Comparison of ENCODE assay signal across 18 cellular contexts in the genomic region with DNA sequence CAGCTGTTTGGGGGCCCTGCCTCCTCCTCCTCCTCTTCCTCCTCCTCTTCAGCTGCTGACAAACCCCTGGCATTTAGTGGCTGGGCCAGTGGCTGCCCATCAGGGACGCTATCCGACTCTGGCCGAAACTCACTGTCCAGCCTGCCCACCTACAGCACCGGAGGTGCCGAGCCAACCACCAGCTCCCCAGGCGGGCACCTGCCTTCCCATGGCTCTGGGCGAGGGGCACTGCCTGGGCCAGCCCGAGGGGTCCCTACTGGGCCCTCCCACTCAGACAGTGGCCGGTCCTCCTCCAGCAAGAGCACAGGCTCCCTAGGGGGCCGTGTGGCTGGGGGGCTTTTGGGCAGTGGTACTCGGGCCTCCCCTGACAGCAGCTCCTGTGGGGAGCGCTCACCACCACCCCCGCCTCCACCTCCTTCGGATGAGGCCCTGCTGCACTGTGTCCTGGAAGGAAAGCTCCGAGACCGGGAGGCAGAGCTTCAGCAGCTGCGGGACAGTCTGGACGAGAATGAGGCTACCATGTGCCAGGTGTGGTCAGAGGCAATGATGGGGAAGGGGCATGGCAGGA. TPM values are rescaled to one million over a fixed set of nuclear protein-coding genes. Genes with fewer than 3 reads are reported as not detected.
DNase-seq lines count a peak whose midpoint lies in the region; ATAC-seq, FAIRE-seq and TF ChIP-seq lines count a peak whose summit lies in the region.
"Had no signal": no experiment of that assay in that cellular context is flagged by ENCODE, and none has a peak within 500 bp of the region (broad histone marks: within the 10 kb centered on the region; RNA-seq: fewer than 3 reads in every experiment).

No MANE protein-coding gene starts in this region.

- no peaks in the 10 kb centered on the region for H3K27me3 Mint-ChIP-seq in stimulated activated naive B cell treated with anti-CD40 and anti-IgM and Interleukin-4, amounts not matched to agents 10 μg/mL and 1 μg/mL and 100 μg/mL, for 72 hours

- H3K4me1 ChIP-seq in HepG2 (ENCODE audit: insufficient read depth, low read length) (peaks cover 41% of the 10 kb centered on the region), right lobe of liver (peaks cover 0 to 2% (median under 1%) of the 10 kb centered on the region in 4 donors), lower lobe of right lung (peaks cover 57% of the 10 kb centered on the region), body of pancreas (peaks cover 31% of the 10 kb centered on the region)

- H3K79me2 ChIP-seq in HepG2 (ENCODE audit: insufficient read depth, low read length) = peaks cover 29% of the 10 kb centered on the region

- H3K36me3 Mint-ChIP-seq in stimulated activated naive B cell treated with anti-CD40 and anti-IgM and Interleukin-4, amounts not matched to agents 10 μg/mL and 1 μg/mL and 100 μg/mL, for 72 hours = peaks cover 12 to 19% of the 10 kb centered on the region in 2 donors

- H3K27ac ChIP-seq in HepG2 (ENCODE audit: extremely low read length, insufficient read depth, low read length) (no peak overlapping the region), right lobe of liver (no peak overlapping the region), lower lobe of right lung (peak overlapping the region; percentile 36), body of pancreas (no peak overlapping the region)
- H3K27ac ChIP-seq: A549, HL-60 had no signal

- peaks cover 13 to 17% of the 10 kb centered on the region in 2 donors for H3K4me1 Mint-ChIP-seq in stimulated activated naive B cell treated with anti-CD40 and anti-IgM and Interleukin-4, amounts not matched to agents 10 μg/mL and 1 μg/mL and 100 μg/mL, for 72 hours

- H3K36me3 ChIP-seq in HepG2 (replicated peaks in 1 of 2; ENCODE audit: control insufficient read depth in 1 of 2, insufficient read depth in 2 of 2, low read length in 2 of 2) (peaks cover 17 to 43% of the 10 kb centered on the region in 2 experiments; a peak in 4 of 5 replicates), right lobe of liver (no peaks in the 10 kb centered on the region), lower lobe of right lung (peaks cover 51% of the 10 kb centered on the region), body of pancreas (replicated peaks in 1 of 2; ENCODE audit: insufficient read depth in 1 of 2, low read depth in 2 of 2) (peaks cover 4 to 5% of the 10 kb centered on the region in 2 donors)

- 100% methylated on average over 14 of the region's 18 CpGs for WGBS in HepG2 (ENCODE audit: low lambda C conversion rate)
- 76% methylated on average over 4 of the region's 18 CpGs for WGBS in right lobe of liver (ENCODE audit: insufficient coverage, low coverage, low lambda C conversion rate, missing lambda C conversion rate)
- 95% methylated on average over 17 of the region's 18 CpGs; no CpG with 5 or more reads in 1 of the 2 donors for whole genome bisulfite sequencing in body of pancreas, 2 donors

- TF ChIP-seq CTCF in HepG2 (CRISPR knock-in tag; IDR thresholded peaks at IDR 0.05) = no peak
- no peak for TF ChIP-seq CTCF in right lobe of liver (IDR thresholded peaks at IDR 0.05)
- no peak for TF ChIP-seq CTCF in lower lobe of right lung (IDR thresholded peaks at IDR 0.05)
- no peak for TF ChIP-seq CTCF in body of pancreas (IDR thresholded peaks at IDR 0.05)

- no peak for TF ChIP-seq EP300 in HepG2 (IDR thresholded peaks at IDR 0.05; ENCODE audit: low read depth in 2 of 2, low read length in 2 of 2)
- TF ChIP-seq EP300 in HepG2 (CRISPR knock-in tag; IDR thresholded peaks at IDR 0.05; ENCODE audit: borderline replicate concordance) = no peak

- no peak for TF ChIP-seq RAD21 in HepG2 (CRISPR knock-in tag; IDR thresholded peaks at IDR 0.05)

- H2AFZ ChIP-seq in HepG2 (ENCODE audit: low read length) = no peak overlapping the region
- H2AFZ ChIP-seq: GM23338 had no signal

- in situ Hi-C loops in HepG2 (cut with HindIII; ENCODE audit: extremely low pct_ligation_motif_present, low pct_unique_long_range_greater_than_20kb) = no loop called here

- H3K9me3 Mint-ChIP-seq in stimulated activated naive B cell treated with anti-CD40 and anti-IgM and Interleukin-4, amounts not matched to agents 10 μg/mL and 1 μg/mL and 100 μg/mL, for 72 hours = no peaks in the 10 kb centered on the region
- H3K9me3 Mint-ChIP-seq: CD14-positive monocyte, GM23338, HFFc6 had no signal

- no peak for DNase-seq in HepG2 (ENCODE audit: low spot score)
- no peak for DNase-seq in right lobe of liver
- no peak for DNase-seq in lower lobe of right lung
- DNase-seq in stimulated activated naive B cell treated with anti-CD40 and anti-IgM and Interleukin-4, amounts not matched to agents 10 μg/mL and 1 μg/mL and 100 μg/mL, for 72 hours = no peak
- no peak for DNase-seq in body of pancreas
- no peak for DNase-seq in NCI-H2227 (lab: John Stamatoyannopoulos, UW; ENCODE audit: unreplicated experiment)
- DNase-seq in anterior cingulate cortex (lab: John Stamatoyannopoulos, UW) = no peak
- DNase-seq: COR-L47, HFFc6, KG1, NCI-H1092, NCI-H1694, NCI-H2107, NCI-H345 had no signal

- no peak for TF ChIP-seq POLR2A in HepG2 (IDR thresholded peaks at IDR 0.05; ENCODE audit: insufficient read depth in 1 of 2, low read depth in 2 of 2, low read length in 2 of 2)
- TF ChIP-seq POLR2A in right lobe of liver (IDR thresholded peaks at IDR 0.05) = no peak
- TF ChIP-seq POLR2A in body of pancreas (IDR thresholded peaks at IDR 0.05) = no peak

- no peak for FAIRE-seq in HepG2 (lab: Jason Lieb, UNC)
- FAIRE-seq: A549 had no signal

- H3K9ac ChIP-seq in HepG2 (ENCODE audit: insufficient read depth, low read depth, low read length) = no peak overlapping the region

- CTCF ChIA-PET in HepG2 (lab: Yijun Ruan, JAX; ENCODE audit: low intra/inter-chr PET ratio, low total read pairs) = no interaction called here

- no peak overlapping the region for H3K4me3 Mint-ChIP-seq in stimulated activated naive B cell treated with anti-CD40 and anti-IgM and Interleukin-4, amounts not matched to agents 10 μg/mL and 1 μg/mL and 100 μg/mL, for 72 hours
- H3K4me3 Mint-ChIP-seq: CD14-positive monocyte, GM23338, HFFc6 had no signal

- no peak for ATAC-seq in HepG2
- ATAC-seq in right lobe of liver = no peak
- no peak for ATAC-seq in lower lobe of right lung
- ATAC-seq in stimulated activated naive B cell treated with anti-CD40 and anti-IgM and Interleukin-4, amounts not matched to agents 10 μg/mL and 1 μg/mL and 100 μg/mL, for 72 hours (replicated peaks) = no peak
- no peak for ATAC-seq in body of pancreas
- ATAC-seq: A549, GM23338 had no signal

- peak overlapping the region; percentile 42 for H3K27ac Mint-ChIP-seq in stimulated activated naive B cell treated with anti-CD40 and anti-IgM and Interleukin-4, amounts not matched to agents 10 μg/mL and 1 μg/mL and 100 μg/mL, for 72 hours
- H3K27ac Mint-ChIP-seq: GM23338 had no signal

- no peak overlapping the region for H3K4me2 ChIP-seq in HepG2 (ENCODE audit: low read depth, low read length)
- H3K4me2 ChIP-seq: A549, GM23338 had no signal

- no TSS peak for BruUV-seq in HepG2 (replicated peaks; lab: Mats Ljungman, UMichigan)

- POLR2A ChIA-PET in HepG2 (lab: Yijun Ruan, JAX) = interaction anchor here (1.1 to 8.8 kb wide), 2 partner anchors 5 to 70 kb away, joined by 3 to 124 read pairs; no protein-coding TSS in a partner anchor

- H4K20me1 ChIP-seq in HepG2 (ENCODE audit: insufficient read depth, low read length) = no peaks in the 10 kb centered on the region; the same call in 1 of the 2 replicates

- H3K9me3 ChIP-seq in HepG2 (ENCODE audit: low read length) (no peaks in the 10 kb centered on the region), right lobe of liver (no peaks in the 10 kb centered on the region), lower lobe of right lung (no peaks in the 10 kb centered on the region), body of pancreas (no peaks in the 10 kb centered on the region)
- H3K9me3 ChIP-seq: A549 had no signal

- no peak overlapping the region for H3K4me3 ChIP-seq in HepG2 (replicated peaks in 1 of 3; ENCODE audit: insufficient read depth in 1 of 3, low read depth in 2 of 3, low read length in 3 of 3)
- no peak overlapping the region for H3K4me3 ChIP-seq in right lobe of liver
- no peak overlapping the region for H3K4me3 ChIP-seq in lower lobe of right lung
- H3K4me3 ChIP-seq in body of pancreas = no peak overlapping the region
- H3K4me3 ChIP-seq: A549, GM23338 had no signal

- intact Hi-C loops in HepG2 (cut with micrococcal nuclease; ENCODE audit: unreplicated experiment) (no loop called here), right lobe of liver (cut with DNase I) (loop anchor here in 1 of 2 donors (10.0 kb wide), 1 partner anchor 339 kb away; no protein-coding TSS in a partner anchor), lower lobe of right lung (cut with DNase I) (no loop called here), body of pancreas (cut with DNase I) (no loop called here)

- H3K27me3 ChIP-seq in HepG2 (ENCODE audit: control insufficient read depth in 1 of 2, insufficient read depth in 2 of 2, low read length in 2 of 2) = no peaks in the 10 kb centered on the region; a peak in 1 of 5 replicates
- no peaks in the 10 kb centered on the region for H3K27me3 ChIP-seq in right lobe of liver
- no peaks in the 10 kb centered on the region for H3K27me3 ChIP-seq in lower lobe of right lung (ENCODE audit: low read depth)
- H3K27me3 ChIP-seq in body of pancreas = no peaks in the 10 kb centered on the region

RNA-seq across cellular contexts. Expression of a gene that starts 4.1 kb away (rescaled TPM):
- total RNA-seq in HepG2 (2016; rRNA removed; fragmentation: Illumina TruSeq; extraction: Trizol) = 60.7 and 65.6 TPM in 2 replicates
- total RNA-seq in HepG2 (2016; cell fraction: cytosol; rRNA removed; fragmentation: Illumina TruSeq; extraction: Trizol; ENCODE audit: low read depth) = 18.8 and 19.1 TPM in 2 replicates
- 46.9 and 70.8 TPM in 2 replicates for total RNA-seq in HepG2 (2016; cell fraction: insoluble cytoplasmic fraction; rRNA removed; fragmentation: Illumina TruSeq; extraction: Trizol)
- total RNA-seq in HepG2 (2016; cell fraction: membrane; rRNA removed; fragmentation: Illumina TruSeq; extraction: Trizol) = 50.4 and 56.7 TPM in 2 replicates
- total RNA-seq in HepG2 (2016; cell fraction: nucleus; rRNA removed; fragmentation: Illumina TruSeq; extraction: Trizol) = 40.4 and 47.3 TPM in 2 replicates
- 43.6 and 59.7 TPM in 2 replicates for polyA plus RNA-seq in HepG2 (2011; rRNA removed)
- polyA plus RNA-seq in HepG2 (2011; cell fraction: cytosol; rRNA removed) = 25.3 and 50.1 TPM in 2 replicates
- 161 and 196 TPM in 2 replicates for polyA plus RNA-seq in HepG2 (2011; cell fraction: nucleus; rRNA removed)
- 24.4 and 29.3 TPM in 2 replicates for polyA plus RNA-seq in HepG2 (2012)
- polyA plus RNA-seq in HepG2 (2016; cell fraction: cytosol; fragmentation: Illumina TruSeq; extraction: Trizol; ENCODE audit: low read depth) = 14.3 and 15.4 TPM in 2 replicates
- polyA plus RNA-seq in HepG2 (2016; cell fraction: insoluble cytoplasmic fraction; fragmentation: Illumina TruSeq; extraction: Trizol; ENCODE audit: low read depth) = 44.9 and 56.6 TPM in 2 replicates
- 34.1 and 38.8 TPM in 2 replicates for polyA plus RNA-seq in HepG2 (2016; cell fraction: membrane; fragmentation: Illumina TruSeq; extraction: Trizol; ENCODE audit: low read depth)
- polyA plus RNA-seq in HepG2 (2016; cell fraction: nucleus; fragmentation: Illumina TruSeq; extraction: Trizol; ENCODE audit: insufficient read depth, low read depth) = 112 and 124 TPM in 2 replicates
- 19.0 and 76.7 TPM in 2 replicates for polyA minus RNA-seq in HepG2 (2011; rRNA and poly(A)+ RNA removed; ENCODE audit: low replicate concordance)
- 27.9 and 32.8 TPM in 2 replicates for polyA minus RNA-seq in HepG2 (2011; cell fraction: cytosol; rRNA and poly(A)+ RNA removed)
- polyA minus RNA-seq in HepG2 (2011; cell fraction: nucleus; rRNA and poly(A)+ RNA removed) = 19.3 and 19.8 TPM in 2 replicates
- 10 to 100 TPM in 3 of 6 experiments, 1 to 10 TPM in 3; 5.6 to 17.5 (median 11.0) TPM for total RNA-seq in right lobe of liver
- total RNA-seq in lower lobe of right lung = 52.6 TPM
- 10 to 100 TPM; 29.7 to 38.4 TPM for total RNA-seq in body of pancreas

RNA-seq across cellular contexts. Expression of a gene that starts 16.4 kb away (rescaled TPM):
- 16.5 and 21.9 TPM in 2 replicates for total RNA-seq in HepG2 (2016; rRNA removed; fragmentation: Illumina TruSeq; extraction: Trizol)
- total RNA-seq in HepG2 (2016; cell fraction: cytosol; rRNA removed; fragmentation: Illumina TruSeq; extraction: Trizol; ENCODE audit: low read depth) = 3.7 and 4.5 TPM in 2 replicates
- total RNA-seq in HepG2 (2016; cell fraction: insoluble cytoplasmic fraction; rRNA removed; fragmentation: Illumina TruSeq; extraction: Trizol) = 18.6 and 19.4 TPM in 2 replicates
- 11.4 and 11.5 TPM in 2 replicates for total RNA-seq in HepG2 (2016; cell fraction: membrane; rRNA removed; fragmentation: Illumina TruSeq; extraction: Trizol)
- 13.4 and 14.8 TPM in 2 replicates for total RNA-seq in HepG2 (2016; cell fraction: nucleus; rRNA removed; fragmentation: Illumina TruSeq; extraction: Trizol)
- polyA plus RNA-seq in HepG2 (2011; rRNA removed) = 10.7 and 14.1 TPM in 2 replicates
- 10.2 and 12.5 TPM in 2 replicates for polyA plus RNA-seq in HepG2 (2011; cell fraction: cytosol; rRNA removed)
- 17.6 and 19.3 TPM in 2 replicates for polyA plus RNA-seq in HepG2 (2011; cell fraction: nucleus; rRNA removed)
- polyA plus RNA-seq in HepG2 (2012) = 16.5 and 20.2 TPM in 2 replicates
- 2.6 and 3.0 TPM in 2 replicates for polyA plus RNA-seq in HepG2 (2016; cell fraction: cytosol; fragmentation: Illumina TruSeq; extraction: Trizol; ENCODE audit: low read depth)
- polyA plus RNA-seq in HepG2 (2016; cell fraction: insoluble cytoplasmic fraction; fragmentation: Illumina TruSeq; extraction: Trizol; ENCODE audit: low read depth) = 22.1 and 23.7 TPM in 2 replicates
- polyA plus RNA-seq in HepG2 (2016; cell fraction: membrane; fragmentation: Illumina TruSeq; extraction: Trizol; ENCODE audit: low read depth) = 8.2 and 8.4 TPM in 2 replicates
- 39.8 and 46.5 TPM in 2 replicates for polyA plus RNA-seq in HepG2 (2016; cell fraction: nucleus; fragmentation: Illumina TruSeq; extraction: Trizol; ENCODE audit: insufficient read depth, low read depth)
- 12.7 and 32.5 TPM in 2 replicates for polyA minus RNA-seq in HepG2 (2011; rRNA and poly(A)+ RNA removed; ENCODE audit: low replicate concordance)
- polyA minus RNA-seq in HepG2 (2011; cell fraction: cytosol; rRNA and poly(A)+ RNA removed) = 4.7 and 5.5 TPM in 2 replicates
- 14.2 and 14.9 TPM in 2 replicates for polyA minus RNA-seq in HepG2 (2011; cell fraction: nucleus; rRNA and poly(A)+ RNA removed)
- 1 to 10 TPM; 2.9 to 8.4 (median 4.6) TPM for total RNA-seq in right lobe of liver
- total RNA-seq in lower lobe of right lung = 5.8 TPM
- total RNA-seq in body of pancreas = 1 to 10 TPM; 1.8 to 2.3 TPM

RNA-seq across cellular contexts. Expression of a gene that starts 16.4 kb away (rescaled TPM):
- total RNA-seq in HepG2 (2016; rRNA removed; fragmentation: Illumina TruSeq; extraction: Trizol) = 68.8 and 71.0 TPM in 2 replicates
- total RNA-seq in HepG2 (2016; cell fraction: cytosol; rRNA removed; fragmentation: Illumina TruSeq; extraction: Trizol; ENCODE audit: low read depth) = 32.4 and 32.8 TPM in 2 replicates
- 65.7 and 69.8 TPM in 2 replicates for total RNA-seq in HepG2 (2016; cell fraction: insoluble cytoplasmic fraction; rRNA removed; fragmentation: Illumina TruSeq; extraction: Trizol)
- 46.1 and 51.6 TPM in 2 replicates for total RNA-seq in HepG2 (2016; cell fraction: membrane; rRNA removed; fragmentation: Illumina TruSeq; extraction: Trizol)
- total RNA-seq in HepG2 (2016; cell fraction: nucleus; rRNA removed; fragmentation: Illumina TruSeq; extraction: Trizol) = 31.2 and 37.2 TPM in 2 replicates
- 73.7 and 79.1 TPM in 2 replicates for polyA plus RNA-seq in HepG2 (2011; rRNA removed)
- polyA plus RNA-seq in HepG2 (2011; cell fraction: cytosol; rRNA removed) = 71.0 and 107 TPM in 2 replicates
- 91.9 and 106 TPM in 2 replicates for polyA plus RNA-seq in HepG2 (2011; cell fraction: nucleus; rRNA removed)
- 53.0 and 55.5 TPM in 2 replicates for polyA plus RNA-seq in HepG2 (2012)
- polyA plus RNA-seq in HepG2 (2016; cell fraction: cytosol; fragmentation: Illumina TruSeq; extraction: Trizol; ENCODE audit: low read depth) = 35.2 and 41.6 TPM in 2 replicates
- polyA plus RNA-seq in HepG2 (2016; cell fraction: insoluble cytoplasmic fraction; fragmentation: Illumina TruSeq; extraction: Trizol; ENCODE audit: low read depth) = 87.4 and 92.0 TPM in 2 replicates
- 50.3 and 58.0 TPM in 2 replicates for polyA plus RNA-seq in HepG2 (2016; cell fraction: membrane; fragmentation: Illumina TruSeq; extraction: Trizol; ENCODE audit: low read depth)
- 72.1 and 80.1 TPM in 2 replicates for polyA plus RNA-seq in HepG2 (2016; cell fraction: nucleus; fragmentation: Illumina TruSeq; extraction: Trizol; ENCODE audit: insufficient read depth, low read depth)
- polyA minus RNA-seq in HepG2 (2011; rRNA and poly(A)+ RNA removed; ENCODE audit: low replicate concordance) = 42.1 and 55.4 TPM in 2 replicates
- polyA minus RNA-seq in HepG2 (2011; cell fraction: cytosol; rRNA and poly(A)+ RNA removed) = 21.1 and 28.5 TPM in 2 replicates
- 14.3 and 15.8 TPM in 2 replicates for polyA minus RNA-seq in HepG2 (2011; cell fraction: nucleus; rRNA and poly(A)+ RNA removed)
- 10 to 100 TPM; 37.0 to 73.5 (median 45.0) TPM for total RNA-seq in right lobe of liver
- total RNA-seq in lower lobe of right lung = 59.7 TPM
- 10 to 100 TPM; 53.7 to 90.5 TPM for total RNA-seq in body of pancreas

RNA-seq across cellular contexts. Expression of a gene that starts 27.2 kb away (rescaled TPM):
- 0.60 and 0.73 TPM in 2 replicates for total RNA-seq in HepG2 (2016; rRNA removed; fragmentation: Illumina TruSeq; extraction: Trizol)
- 0.51 and 0.62 TPM in 2 replicates for total RNA-seq in HepG2 (2016; cell fraction: cytosol; rRNA removed; fragmentation: Illumina TruSeq; extraction: Trizol; ENCODE audit: low read depth)
- 0.42 and 1.1 TPM in 2 replicates for total RNA-seq in HepG2 (2016; cell fraction: insoluble cytoplasmic fraction; rRNA removed; fragmentation: Illumina TruSeq; extraction: Trizol)
- total RNA-seq in HepG2 (2016; cell fraction: membrane; rRNA removed; fragmentation: Illumina TruSeq; extraction: Trizol) = 0.40 and 0.65 TPM in 2 replicates
- total RNA-seq in HepG2 (2016; cell fraction: nucleus; rRNA removed; fragmentation: Illumina TruSeq; extraction: Trizol) = 1.1 and 1.3 TPM in 2 replicates
- 0.58 and 0.78 TPM in 2 replicates for polyA plus RNA-seq in HepG2 (2011; rRNA removed)
- 0.42 TPM in 2 replicates for polyA plus RNA-seq in HepG2 (2011; cell fraction: cytosol; rRNA removed)
- polyA plus RNA-seq in HepG2 (2011; cell fraction: nucleus; rRNA removed) = 3.9 and 4.2 TPM in 2 replicates
- 1.4 and 1.9 TPM in 2 replicates for polyA plus RNA-seq in HepG2 (2012)
- 0.14 and 0.16 TPM in 2 replicates for polyA plus RNA-seq in HepG2 (2016; cell fraction: cytosol; fragmentation: Illumina TruSeq; extraction: Trizol; ENCODE audit: low read depth)
- 0.49 and 0.68 TPM in 2 replicates for polyA plus RNA-seq in HepG2 (2016; cell fraction: insoluble cytoplasmic fraction; fragmentation: Illumina TruSeq; extraction: Trizol; ENCODE audit: low read depth)
- 0.29 and 0.30 TPM in 2 replicates for polyA plus RNA-seq in HepG2 (2016; cell fraction: membrane; fragmentation: Illumina TruSeq; extraction: Trizol; ENCODE audit: low read depth)
- 1.2 and 1.4 TPM in 2 replicates for polyA plus RNA-seq in HepG2 (2016; cell fraction: nucleus; fragmentation: Illumina TruSeq; extraction: Trizol; ENCODE audit: insufficient read depth, low read depth)
- 1.4 and 3.3 TPM in 2 replicates for polyA minus RNA-seq in HepG2 (2011; rRNA and poly(A)+ RNA removed; ENCODE audit: low replicate concordance)
- 0.49 TPM in 1 of 2 replicates, not detected in the other for polyA minus RNA-seq in HepG2 (2011; cell fraction: cytosol; rRNA and poly(A)+ RNA removed)
- polyA minus RNA-seq in HepG2 (2011; cell fraction: nucleus; rRNA and poly(A)+ RNA removed) = 1.2 and 1.3 TPM in 2 replicates
- total RNA-seq in right lobe of liver = under 1 TPM in 5 of 6 experiments, not detected in 1; 0.15 to 0.50 (median 0.20) TPM
- 1.6 TPM for total RNA-seq in lower lobe of right lung
- total RNA-seq in body of pancreas = under 1 TPM; 0.52 to 0.66 TPM
- polyA plus RNA-seq: CD14-positive monocyte had no signal

RNA-seq across cellular contexts. Expression of a gene that starts 27.3 kb away (rescaled TPM):
- total RNA-seq in HepG2 (2016; rRNA removed; fragmentation: Illumina TruSeq; extraction: Trizol) = 11.9 and 16.8 TPM in 2 replicates
- 2.4 and 4.1 TPM in 2 replicates for total RNA-seq in HepG2 (2016; cell fraction: cytosol; rRNA removed; fragmentation: Illumina TruSeq; extraction: Trizol; ENCODE audit: low read depth)
- total RNA-seq in HepG2 (2016; cell fraction: insoluble cytoplasmic fraction; rRNA removed; fragmentation: Illumina TruSeq; extraction: Trizol) = 10.6 and 15.0 TPM in 2 replicates
- total RNA-seq in HepG2 (2016; cell fraction: membrane; rRNA removed; fragmentation: Illumina TruSeq; extraction: Trizol) = 9.3 and 10.0 TPM in 2 replicates
- 18.9 and 21.6 TPM in 2 replicates for total RNA-seq in HepG2 (2016; cell fraction: nucleus; rRNA removed; fragmentation: Illumina TruSeq; extraction: Trizol)
- 71.5 and 86.1 TPM in 2 replicates for polyA plus RNA-seq in HepG2 (2011; rRNA removed)
- 38.5 and 39.6 TPM in 2 replicates for polyA plus RNA-seq in HepG2 (2011; cell fraction: cytosol; rRNA removed)
- polyA plus RNA-seq in HepG2 (2011; cell fraction: nucleus; rRNA removed) = 337 and 354 TPM in 2 replicates
- polyA plus RNA-seq in HepG2 (2012) = 24.0 and 38.4 TPM in 2 replicates
- polyA plus RNA-seq in HepG2 (2016; cell fraction: cytosol; fragmentation: Illumina TruSeq; extraction: Trizol; ENCODE audit: low read depth) = 3.0 and 4.5 TPM in 2 replicates
- polyA plus RNA-seq in HepG2 (2016; cell fraction: insoluble cytoplasmic fraction; fragmentation: Illumina TruSeq; extraction: Trizol; ENCODE audit: low read depth) = 14.7 and 15.8 TPM in 2 replicates
- 9.2 and 10.1 TPM in 2 replicates for polyA plus RNA-seq in HepG2 (2016; cell fraction: membrane; fragmentation: Illumina TruSeq; extraction: Trizol; ENCODE audit: low read depth)
- 49.5 and 57.7 TPM in 2 replicates for polyA plus RNA-seq in HepG2 (2016; cell fraction: nucleus; fragmentation: Illumina TruSeq; extraction: Trizol; ENCODE audit: insufficient read depth, low read depth)
- polyA minus RNA-seq in HepG2 (2011; rRNA and poly(A)+ RNA removed; ENCODE audit: low replicate concordance) = 78.6 and 219 TPM in 2 replicates
- 20.9 and 30.7 TPM in 2 replicates for polyA minus RNA-seq in HepG2 (2011; cell fraction: cytosol; rRNA and poly(A)+ RNA removed)
- polyA minus RNA-seq in HepG2 (2011; cell fraction: nucleus; rRNA and poly(A)+ RNA removed) = 46.2 and 58.2 TPM in 2 replicates
- 10 to 100 TPM in 2 of 6 experiments, 1 to 10 TPM in 4; 4.0 to 17.0 (median 7.6) TPM for total RNA-seq in right lobe of liver
- total RNA-seq in lower lobe of right lung = 57.8 TPM
- 10 to 100 TPM; 23.4 to 61.7 TPM for total RNA-seq in body of pancreas
